In genomic region chr10:111865550-111865949, GRCh38 we compare ENCODE assay signal across 2 cellular contexts.
TF ChIP-seq lines count a peak whose summit lies in the region.

No MANE protein-coding gene starts in this region.

TF ChIP-seq in GM23338, 12 proteins besides CTCF, POLR2A, EP300 and RAD21:
- no peak for TF ChIP-seq NANOG (IDR thresholded peaks at IDR 0.05; ENCODE audit: borderline replicate concordance)
- no peak for TF ChIP-seq ZNF331 (CRISPR knock-in tag; IDR thresholded peaks at IDR 0.05; ENCODE audit: low read depth)
- TF ChIP-seq REST (IDR thresholded peaks at IDR 0.05; ENCODE audit: unreplicated experiment): no peak
- TF ChIP-seq ETS1 (IDR thresholded peaks at IDR 0.05): no peak
- TF ChIP-seq EZH2phosphoT487 (IDR thresholded peaks at IDR 0.05; ENCODE audit: unreplicated experiment): no peak
- TF ChIP-seq POLR2AphosphoS5 (IDR thresholded peaks at IDR 0.05; ENCODE audit: low read depth): no peak

TF ChIP-seq in H1, 55 proteins besides CTCF, POLR2A, EP300 and RAD21:
- no peak for TF ChIP-seq CBX8 (IDR thresholded peaks at IDR 0.05; ENCODE audit: borderline replicate concordance, low read depth, low read length)
